In genomic region chr1:116350097-116350645, GRCh38 we compare ENCODE assay signal across 18 cellular contexts. TPM values are rescaled to one million over a fixed set of nuclear protein-coding genes. Genes with fewer than 3 reads are reported as not detected.
A peak's percentile ranks its signal among the peaks of the same experiment; 100 is the strongest.
DNase-seq lines count a peak whose midpoint lies in the region; ATAC-seq, FAIRE-seq and TF ChIP-seq lines count a peak whose summit lies in the region.
"Had no signal": no experiment of that assay in that cellular context is flagged by ENCODE, and none has a peak within 500 bp of the region (broad histone marks: within the 10 kb centered on the region; RNA-seq: fewer than 3 reads in every experiment).

No MANE protein-coding gene starts in this region.

- H3K4me3 ChIP-seq in SK-N-SH (ENCODE audit: low read depth in 2 of 2, low read length in 1 of 2), result no peak overlapping the region
- H3K4me3 ChIP-seq in astrocyte (ENCODE audit: insufficient read depth, low read depth, low read length), result no peak overlapping the region
- no peak overlapping the region for H3K4me3 ChIP-seq in keratinocyte (ENCODE audit: control insufficient read depth in 2 of 3, extremely low read depth in 1 of 3, insufficient read depth in 2 of 3, low read depth in 1 of 3, low read length in 3 of 3)
- H3K4me3 ChIP-seq: BLaER1 treated with 17β-estradiol and CSF1 and Interleukin-3, amounts not matched to agents 10 nM and 100 nM; GM23248 had no signal

- POLR2A ChIA-PET in SK-N-SH (lab: Yijun Ruan, JAX), result no interaction called here

- no peaks in the 10 kb centered on the region for H3K9me2 ChIP-seq in SK-N-SH

- no peak overlapping the region for H3K4me3 Mint-ChIP-seq in astrocyte (ENCODE audit: unreplicated experiment)
- H3K4me3 Mint-ChIP-seq: B cell; CD8-positive, alpha-beta memory T cell; HFFc6 had no signal

- no peaks in the 10 kb centered on the region for H3K27me3 Mint-ChIP-seq in astrocyte (ENCODE audit: low read depth, unreplicated experiment)
- H3K27me3 Mint-ChIP-seq: CD8-positive, alpha-beta memory T cell had no signal

- H3K4me1 ChIP-seq in SK-N-SH (ENCODE audit: control insufficient read depth in 1 of 2, insufficient read depth in 2 of 2, low read depth in 1 of 2, low read length in 1 of 2) (peaks cover 0 to 6% of the 10 kb centered on the region in 2 experiments; a peak in 2 of 4 replicates), astrocyte (ENCODE audit: insufficient read depth, low read length) (no peaks in the 10 kb centered on the region), keratinocyte (ENCODE audit: control insufficient read depth, extremely low read depth, insufficient read depth, low read length) (peaks cover 6% of the 10 kb centered on the region)
- H3K4me1 ChIP-seq: BLaER1 treated with 17β-estradiol and CSF1 and Interleukin-3, amounts not matched to agents 10 nM and 100 nM had no signal

- CTCF ChIA-PET in SK-N-SH (lab: Yijun Ruan, JAX), result no interaction called here

- no peak overlapping the region for H3K27ac Mint-ChIP-seq in astrocyte (ENCODE audit: unreplicated experiment)
- H3K27ac Mint-ChIP-seq: B cell, HFFc6 had no signal

- no peak for TF ChIP-seq EP300 in SK-N-SH (IDR thresholded peaks at IDR 0.05; ENCODE audit: borderline replicate concordance in 1 of 2, low read depth in 1 of 2, low read length in 1 of 2)

- dilution Hi-C loops in keratinocyte (cut with MboI; ENCODE audit: extremely low pct_ligation_motif_present, low sequenced_read_pairs), result no loop called here

- H3K27me3 ChIP-seq in SK-N-SH (ENCODE audit: insufficient read depth), result no peaks in the 10 kb centered on the region; the same call in 1 of the 2 replicates
- peaks cover 2% of the 10 kb centered on the region for H3K27me3 ChIP-seq in astrocyte (ENCODE audit: insufficient read depth, low read length)
- H3K27me3 ChIP-seq in keratinocyte (ENCODE audit: control insufficient read depth, extremely low read depth, insufficient read depth, low read length), result no peaks in the 10 kb centered on the region
- H3K27me3 ChIP-seq: BLaER1 treated with 17β-estradiol and CSF1 and Interleukin-3, amounts not matched to agents 10 nM and 100 nM had no signal

- DNase-seq in SK-N-SH, result no peak
- no peak for DNase-seq in GM18507 (ENCODE audit: extremely low spot score, insufficient read length, low read depth)
- DNase-seq in astrocyte (ENCODE audit: low read depth), result peak; percentile 26
- no peak for DNase-seq in keratinocyte (ENCODE audit: low read depth, low spot score)
- DNase-seq in HUDEP-2 (lab: John Stamatoyannopoulos, UW; ENCODE audit: unreplicated experiment in 76 of 76), result no peak
- no peak for DNase-seq in NCI-H1694 (lab: John Stamatoyannopoulos, UW)
- DNase-seq: CD8-positive, alpha-beta memory T cell; COR-L47; GM23248; H7; HFFc6 had no signal

- H3F3A ChIP-seq in SK-N-SH (replicated peaks; ENCODE audit: insufficient read depth), result no peaks in the 10 kb centered on the region

- H4K20me1 ChIP-seq in SK-N-SH (ENCODE audit: insufficient read depth) (no peaks in the 10 kb centered on the region), astrocyte (ENCODE audit: insufficient read depth, low read length) (no peaks in the 10 kb centered on the region), keratinocyte (ENCODE audit: control insufficient read depth, extremely low read depth, insufficient read depth, low read length) (no peaks in the 10 kb centered on the region)
- H4K20me1 ChIP-seq: BLaER1 treated with 17β-estradiol and CSF1 and Interleukin-3, amounts not matched to agents 10 nM and 100 nM had no signal

- H3K36me3 Mint-ChIP-seq in astrocyte (ENCODE audit: low read depth, unreplicated experiment), result no peaks in the 10 kb centered on the region
- H3K36me3 Mint-ChIP-seq: CD8-positive, alpha-beta memory T cell had no signal

- H3K27ac ChIP-seq in SK-N-SH (ENCODE audit: low read depth in 2 of 2, low read length in 1 of 2) (no peak overlapping the region), astrocyte (ENCODE audit: low read depth, low read length) (no peak overlapping the region), keratinocyte (ENCODE audit: control insufficient read depth, insufficient read depth, low read length) (no peak overlapping the region)
- H3K27ac ChIP-seq: 22Rv1; BLaER1 treated with 17β-estradiol and CSF1 and Interleukin-3, amounts not matched to agents 10 nM and 100 nM; GM23248 had no signal

- 44% methylated on average over 2 of the region's 2 CpGs for WGBS in SK-N-SH (ENCODE audit: low lambda C conversion rate)

- H2AFZ ChIP-seq in SK-N-SH (ENCODE audit: low read depth) (no peak overlapping the region), astrocyte (ENCODE audit: low read depth, low read length) (no peak overlapping the region), keratinocyte (ENCODE audit: control insufficient read depth, low read length) (no peak overlapping the region)
- H2AFZ ChIP-seq: GM23248 had no signal

- TF ChIP-seq RAD21 in SK-N-SH (IDR thresholded peaks at IDR 0.05; ENCODE audit: low read length), result no peak

- H3K79me2 ChIP-seq in SK-N-SH (ENCODE audit: insufficient read depth) (no peaks in the 10 kb centered on the region), astrocyte (ENCODE audit: insufficient read depth, low read length) (no peaks in the 10 kb centered on the region), keratinocyte (ENCODE audit: control insufficient read depth, insufficient read depth, low read length) (no peaks in the 10 kb centered on the region)

- TF ChIP-seq CTCF in SK-N-SH (IDR thresholded peaks at IDR 0.05) (no peak), astrocyte (IDR thresholded peaks at IDR 0.05; ENCODE audit: insufficient read depth, low read depth, low read length) (no peak), keratinocyte (optimal IDR thresholded peaks at IDR 0.05 in 1 of 3, IDR thresholded peaks at IDR 0.05 in 1 of 3, conservative IDR thresholded peaks at IDR 0.05 in 1 of 3; ENCODE audit: extremely low read depth in 1 of 3, insufficient read depth in 2 of 3, low read length in 3 of 3) (no peak)

- no peaks in the 10 kb centered on the region for H3K9me1 ChIP-seq in keratinocyte (ENCODE audit: control insufficient read depth, extremely low read depth, insufficient read depth, low read length)

- no peaks in the 10 kb centered on the region for H3K4me1 Mint-ChIP-seq in astrocyte (ENCODE audit: low read depth, unreplicated experiment)
- H3K4me1 Mint-ChIP-seq: B cell had no signal

- ATAC-seq in SK-N-SH treated with all-trans-retinoic acid at 6 μM for 48 hours (no peak), HG02870 (IDR thresholded peaks at IDR 0.05; ENCODE audit: unreplicated experiment) (no peak)
- ATAC-seq: HCT116 had no signal

- no peaks in the 10 kb centered on the region for H3K9me3 Mint-ChIP-seq in astrocyte (ENCODE audit: unreplicated experiment)
- H3K9me3 Mint-ChIP-seq: CD8-positive, alpha-beta memory T cell; HFFc6 had no signal

- H3K4me2 ChIP-seq in SK-N-SH (no peak overlapping the region), astrocyte (ENCODE audit: low read length) (no peak overlapping the region), keratinocyte (ENCODE audit: control insufficient read depth, extremely low read depth, insufficient read depth, low read depth, low read length) (no peak overlapping the region)
- H3K4me2 ChIP-seq: BLaER1 treated with 17β-estradiol and CSF1 and Interleukin-3, amounts not matched to agents 10 nM and 100 nM had no signal

- H3K36me3 ChIP-seq in SK-N-SH (replicated peaks in 1 of 2; ENCODE audit: control insufficient read depth in 1 of 2, insufficient read depth in 2 of 2, low read length in 1 of 2) (no peaks in the 10 kb centered on the region), astrocyte (ENCODE audit: insufficient read depth, low read length) (no peaks in the 10 kb centered on the region), keratinocyte (ENCODE audit: control insufficient read depth in 2 of 2, extremely low read depth in 1 of 2, insufficient read depth in 2 of 2, low read length in 2 of 2) (no peaks in the 10 kb centered on the region)
- H3K36me3 ChIP-seq: BLaER1 treated with 17β-estradiol and CSF1 and Interleukin-3, amounts not matched to agents 10 nM and 100 nM had no signal

- peak; percentile 26 for FAIRE-seq in GM18507 (lab: Jason Lieb, UNC)
- peak; percentile 41 for FAIRE-seq in astrocyte (lab: Jason Lieb, UNC)
- peak; percentile 41 for FAIRE-seq in keratinocyte (lab: Jason Lieb, UNC)
- FAIRE-seq: GM12891 had no signal

- H3K9ac ChIP-seq in SK-N-SH (no peak overlapping the region), astrocyte (ENCODE audit: low read length) (no peak overlapping the region), keratinocyte (ENCODE audit: control insufficient read depth, extremely low read depth, insufficient read depth, low read length) (no peak overlapping the region)
- H3K9ac ChIP-seq: BLaER1 treated with 17β-estradiol and CSF1 and Interleukin-3, amounts not matched to agents 10 nM and 100 nM; GM23248 had no signal

- H3K9me3 ChIP-seq in SK-N-SH, result no peaks in the 10 kb centered on the region
- H3K9me3 ChIP-seq in astrocyte (ENCODE audit: insufficient read depth, low read depth, low read length), result no peaks in the 10 kb centered on the region
- no peaks in the 10 kb centered on the region for H3K9me3 ChIP-seq in keratinocyte (ENCODE audit: control insufficient read depth, low read depth, low read length)

TF ChIP-seq in SK-N-SH, 30 proteins besides CTCF, POLR2A, EP300 and RAD21 (continues in another document):
- no peak for TF ChIP-seq TAF1 (IDR thresholded peaks at IDR 0.05; ENCODE audit: borderline replicate concordance, low read depth, low read length)
- no peak for TF ChIP-seq GABPA (IDR thresholded peaks at IDR 0.05; ENCODE audit: low read depth)
- no peak for TF ChIP-seq MXI1 (IDR thresholded peaks at IDR 0.05; ENCODE audit: low read depth, low read length)
- TF ChIP-seq, protein P1, sequence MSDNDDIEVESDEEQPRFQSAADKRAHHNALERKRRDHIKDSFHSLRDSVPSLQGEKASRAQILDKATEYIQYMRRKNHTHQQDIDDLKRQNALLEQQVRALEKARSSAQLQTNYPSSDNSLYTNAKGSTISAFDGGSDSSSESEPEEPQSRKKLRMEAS (IDR thresholded peaks at IDR 0.05; ENCODE audit: low read depth), result no peak
- no peak for TF ChIP-seq FOSL2 (IDR thresholded peaks at IDR 0.05; ENCODE audit: borderline replicate concordance, low read depth)
- no peak for TF ChIP-seq RXRA (IDR thresholded peaks at IDR 0.05; ENCODE audit: borderline replicate concordance, low read depth)

RNA-seq across cellular contexts. Expression of gene ATP1A1, which starts 22.9 kb away (rescaled TPM):
- polyA plus RNA-seq in SK-N-SH (2012; rRNA removed) (233 and 235 TPM in 2 replicates), keratinocyte (357 to 412 TPM (median 381 TPM) in 3 replicates)
- 188 and 230 TPM in 2 replicates for polyA plus RNA-seq in SK-N-SH (2012; cell fraction: cytosol; rRNA removed)
- 183 and 211 TPM in 2 replicates for polyA plus RNA-seq in SK-N-SH (2012; cell fraction: nucleus; rRNA removed)
- 317 and 328 TPM in 2 replicates for total RNA-seq in astrocyte
- 305 TPM for polyA plus RNA-seq in keratinocyte (2011; ENCODE audit: low read depth)
- 239 and 241 TPM in 2 replicates for polyA plus RNA-seq in keratinocyte (2011; cell fraction: cytosol; rRNA removed)
- polyA plus RNA-seq in keratinocyte (2011; cell fraction: nucleus; rRNA removed), result 486 and 517 TPM in 2 replicates
- 252 and 318 TPM in 2 replicates for polyA plus RNA-seq in keratinocyte (2012; ENCODE audit: low replicate concordance)
- 225 to 603 TPM (median 478 TPM) in 3 replicates for polyA minus RNA-seq in keratinocyte
- polyA minus RNA-seq in keratinocyte (2011; cell fraction: cytosol; rRNA and poly(A)+ RNA removed), result 257 TPM
- 329 and 500 TPM in 2 replicates for polyA minus RNA-seq in keratinocyte (2011; cell fraction: nucleus; rRNA and poly(A)+ RNA removed)
